Comparison of ENCODE assay signal across 6 cellular contexts in the genomic region with DNA sequence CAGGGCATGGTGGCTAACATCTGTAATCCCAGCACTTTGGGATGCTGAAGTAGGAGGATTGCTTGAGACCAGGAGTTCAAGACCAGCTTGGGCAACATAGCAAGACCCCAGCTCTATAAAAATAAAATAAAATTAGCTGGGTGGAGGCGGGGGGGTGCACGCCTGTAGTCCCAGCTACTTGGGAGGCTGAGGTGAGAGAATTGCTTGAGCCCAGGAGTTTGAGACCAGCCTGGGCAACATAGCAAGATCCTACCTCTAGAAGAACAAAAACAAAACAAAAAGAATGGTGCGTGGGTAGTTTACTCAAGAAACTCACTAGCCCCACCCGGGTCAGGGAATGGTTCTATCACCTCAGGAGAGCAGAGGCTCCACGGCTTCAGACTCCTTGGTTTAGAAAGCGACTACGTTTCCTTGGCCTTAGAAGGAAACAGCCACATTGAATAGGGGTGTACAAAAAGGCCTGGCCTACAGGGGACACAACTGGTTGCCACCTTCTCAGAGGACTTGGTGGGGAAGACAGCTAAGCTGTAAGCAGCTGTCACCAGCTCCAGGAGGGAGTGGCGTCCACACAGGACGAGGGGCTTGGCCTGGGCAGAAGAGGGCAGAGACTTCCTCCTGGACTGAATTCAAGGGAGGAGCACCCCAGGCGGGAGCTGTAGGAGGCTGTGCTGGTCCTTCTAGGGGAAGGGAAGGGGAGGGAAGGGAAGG. TPM values are rescaled to one million over a fixed set of nuclear protein-coding genes. Genes with fewer than 3 reads are reported as not detected.
DNase-seq lines count a peak whose midpoint lies in the region; TF ChIP-seq lines count a peak whose summit lies in the region.

No MANE protein-coding gene starts in this region.

- peak overlapping the region; percentile 97 for H3K4me2 ChIP-seq in osteoblast (ENCODE audit: insufficient read depth, low read length)

- H4K20me1 ChIP-seq in osteoblast (ENCODE audit: insufficient read depth, low read length), result peaks cover 3% of the 10 kb centered on the region

- peak overlapping the region in 1 of 5 experiments; percentile 67 for H3K27ac Mint-ChIP-seq in brain

- H3K27ac ChIP-seq in osteoblast (ENCODE audit: low read depth, low read length), result no peak overlapping the region

- peaks cover 13% of the 10 kb centered on the region for H3K4me1 ChIP-seq in osteoblast (ENCODE audit: insufficient read depth, low read length)

- in situ Hi-C loops in KBM-7 (cut with MboI; ENCODE audit: low pct_unique_long_range_greater_than_20kb, low sequenced_read_pairs), result no loop called here

- POLR2A ChIA-PET in AG04449 (lab: Yijun Ruan, JAX), result interaction anchor here (1.0 to 1.1 kb wide), 2 partner anchors 19 to 24 kb away, joined by 3 to 4 read pairs; no protein-coding TSS in a partner anchor

- H3K36me3 ChIP-seq in osteoblast (ENCODE audit: insufficient read depth, low read length), result peaks cover 4% of the 10 kb centered on the region

- H3K4me3 ChIP-seq in AG04449 (ENCODE audit: low read depth, low read length) (peak overlapping the region; percentile 87), osteoblast (ENCODE audit: insufficient read depth, low read length) (peak overlapping the region; percentile 94)

- H3K27me3 ChIP-seq in osteoblast (ENCODE audit: insufficient read depth, low read length), result no peaks in the 10 kb centered on the region

- peaks cover 0 to 7% (median 3%) of the 10 kb centered on the region in 5 experiments for H3K9me3 Mint-ChIP-seq in brain

- H2AFZ ChIP-seq in osteoblast (ENCODE audit: low read length), result peak overlapping the region; percentile 93

- CTCF ChIA-PET in AG04449 (lab: Yijun Ruan, JAX), result interaction anchor here (0.6 to 7.3 kb wide), 29 partner anchors 11 to 1413 kb away, joined by 3 to 119 read pairs (median 4); no protein-coding TSS in a partner anchor

- no peaks in the 10 kb centered on the region for H3K27me3 Mint-ChIP-seq in brain

- TF ChIP-seq CTCF in AG04449 (IDR thresholded peaks at IDR 0.05; ENCODE audit: insufficient read depth, low read length, missing control alignments) (no peak), brain (conservative IDR thresholded peaks at IDR 0.05) (no peak), osteoblast (IDR thresholded peaks at IDR 0.05; ENCODE audit: extremely low read depth, low read depth, low read length) (no peak)

- H3K4me1 Mint-ChIP-seq in brain, result peaks cover 49% of the 10 kb centered on the region

- peaks cover 25% of the 10 kb centered on the region for H3K36me3 Mint-ChIP-seq in brain

- peaks cover 12% of the 10 kb centered on the region for H3K79me2 ChIP-seq in osteoblast (ENCODE audit: insufficient read depth, low read length)

- H3K9me3 ChIP-seq in osteoblast (ENCODE audit: low read depth, low read length), result no peaks in the 10 kb centered on the region

- H3K4me3 Mint-ChIP-seq in brain, result peak overlapping the region; percentile 86 to 94 (median 91)

- DNase-seq in AG04449 (ENCODE audit: low read depth, low spot score) (no peak), KBM-7 (peak; percentile 60), osteoblast (ENCODE audit: insufficient read length, low spot score, missing footprints) (peak; percentile 89), putamen (ENCODE audit: low spot score) (no peak), T-helper 9 cell (no peak)

RNA-seq across cellular contexts. Expression of gene TK1, which starts 0.7 kb away (rescaled TPM):
- polyA plus RNA-seq in brain (ENCODE audit: insufficient read depth, low read depth, low replicate concordance), result 45.3 TPM
- 17.7 and 23.9 TPM in 2 replicates for total RNA-seq in osteoblast

RNA-seq across cellular contexts. Expression of gene AFMID, which starts 1.0 kb away (rescaled TPM):
- 36.1 TPM for polyA plus RNA-seq in brain (ENCODE audit: insufficient read depth, low read depth, low replicate concordance)
- 20.0 and 23.2 TPM in 2 replicates for total RNA-seq in osteoblast

RNA-seq across cellular contexts. Expression of gene SYNGR2, which starts 17.8 kb away (rescaled TPM):
- 88.2 TPM for polyA plus RNA-seq in brain (ENCODE audit: insufficient read depth, low read depth, low replicate concordance)
- total RNA-seq in osteoblast, result 1.5 and 3.3 TPM in 2 replicates

RNA-seq across cellular contexts. Expression of gene BIRC5, which starts 27.9 kb away (rescaled TPM):
- 66.4 TPM for polyA plus RNA-seq in brain (ENCODE audit: insufficient read depth, low read depth, low replicate concordance)
- total RNA-seq in osteoblast, result 8.0 and 11.5 TPM in 2 replicates

RNA-seq across cellular contexts. Expression of gene C17orf99, which starts 40.0 kb away (rescaled TPM):
- polyA plus RNA-seq in brain (ENCODE audit: insufficient read depth, low read depth, low replicate concordance), result not detected
- total RNA-seq in osteoblast, result not detected in 2 replicates

Comparison
In these comparisons a context has a peak if more than half of its experiments do, and no peak if none do; other contexts are left out.
1. DNase-seq: peak in KBM-7 (single experiment) and osteoblast (single experiment); none in AG04449 (single experiment), putamen (single experiment) and T-helper 9 cell (single experiment).